18 cellular contexts compared by ENCODE assay signal in the genomic region with DNA sequence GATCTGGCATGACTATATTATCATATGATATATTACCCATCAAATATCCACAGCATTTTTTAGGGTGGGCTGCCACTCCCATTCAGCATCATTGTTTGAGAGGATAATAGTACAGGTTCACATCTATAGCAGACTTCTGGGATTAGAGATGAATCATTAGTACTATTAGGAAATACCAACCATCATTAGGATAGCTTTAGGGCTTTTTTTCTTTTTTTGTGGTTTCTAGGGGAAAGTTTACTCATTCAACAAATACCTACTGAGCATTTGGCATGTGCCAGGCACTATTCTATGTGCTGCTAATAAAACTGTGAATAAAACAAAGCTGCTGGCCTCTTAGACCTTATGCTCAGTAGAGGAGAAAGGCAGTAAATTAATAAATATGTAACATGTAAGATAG. TPM values are rescaled to one million over a fixed set of nuclear protein-coding genes. Genes with fewer than 3 reads are reported as not detected.
DNase-seq lines count a peak whose midpoint lies in the region; ATAC-seq and TF ChIP-seq lines count a peak whose summit lies in the region.
"Had no signal": no experiment of that assay in that cellular context is flagged by ENCODE, and none has a peak within 500 bp of the region (broad histone marks: within the 10 kb centered on the region; RNA-seq: fewer than 3 reads in every experiment).

No MANE protein-coding gene starts in this region.

- POLR2A ChIA-PET in HCT116 (lab: Charles Lee): no interaction called here

- H3K36me3 Mint-ChIP-seq in activated T-helper 1 cell treated with anti-CD3 and anti-CD28 coated beads, Interleukin-12 subunit alpha, Interleukin-12 subunit beta, Interleukin-2, Interleukin-4 antibody, amounts not matched to agents 30 ng/mL and 10 ng/mL and 1 ng/mL, durations not matched to agents 14 hours and 24 hours and 36 hours (ENCODE audit: low read depth): peaks cover 21% of the 10 kb centered on the region

- H3K4me1 ChIP-seq in HCT116 (ENCODE audit: control insufficient read depth in 1 of 2, insufficient read depth in 2 of 2, low read length in 2 of 2) (0 out of 4 replicates have a peak, but pooled peaks cover 0 to 2% of the 10 kb centered on the region in 2 experiments), skeletal muscle satellite cell (ENCODE audit: control insufficient read depth, insufficient read depth, low read length) (peaks cover 7% of the 10 kb centered on the region)

- H3K27me3 ChIP-seq in HCT116 (ENCODE audit: insufficient read depth, low read length): no peaks in the 10 kb centered on the region
- H3K27me3 ChIP-seq in skeletal muscle satellite cell (ENCODE audit: control insufficient read depth, insufficient read depth, low read length): no peaks in the 10 kb centered on the region
- H3K27me3 ChIP-seq: transverse colon had no signal

- BruUV-seq in HCT116 (replicated peaks; lab: Mats Ljungman, UMichigan): no TSS peak

- no peaks in the 10 kb centered on the region for H3K9me2 ChIP-seq in HCT116 (ENCODE audit: insufficient read depth)

- DNase-seq in HCT116 (ENCODE audit: low read depth, low spot score) (no peak), amniotic epithelial cell (ENCODE audit: low read depth) (peak; percentile 79), fibroblast of the aortic adventitia (ENCODE audit: low read depth) (peak; percentile 59), mesenteric fat pad (ENCODE audit: low spot score) (no peak), NCI-H146 treated with DMSO at 0.1 percent for 48 hours (lab: John Stamatoyannopoulos, UW; ENCODE audit: unreplicated experiment) (no peak)
- DNase-seq in activated T-helper 1 cell treated with anti-CD3 and anti-CD28 coated beads, Interleukin-12 subunit alpha, Interleukin-12 subunit beta, Interleukin-2, Interleukin-4 antibody, amounts not matched to agents 30 ng/mL and 10 ng/mL and 1 ng/mL, durations not matched to agents 14 hours and 24 hours and 36 hours (ENCODE audit: low spot score): no peak
- DNase-seq: activated CD8-positive, alpha-beta memory T cell treated with anti-CD3 and anti-CD28 coated beads for 24 hours; activated gamma-delta T cell; CD4-positive, alpha-beta memory T cell; effector CD8-positive, alpha-beta T cell; naive B cell; NCI-H1417; NCI-H510A; psoas muscle; transverse colon had no signal

- RAD21 ChIA-PET in HCT116 (lab: Charles Lee; ENCODE audit: low non-redundant PET in 1 of 2, low total read pairs in 2 of 2, uncharacterized antibody in 2 of 2, unreplicated experiment in 2 of 2): no interaction called here

- H3K9ac ChIP-seq in HCT116 (ENCODE audit: low read length) (no peak overlapping the region), skeletal muscle satellite cell (ENCODE audit: low read depth, low read length) (no peak overlapping the region)

- no peak for TF ChIP-seq POLR2A in HCT116 (IDR thresholded peaks at IDR 0.05; ENCODE audit: borderline replicate concordance, extremely low read depth, insufficient read depth, insufficient read length)

- H3K4me3 ChIP-seq in HCT116 (replicated peaks in 1 of 2; ENCODE audit: low read depth in 1 of 2, low read length in 2 of 2): no peak overlapping the region
- H3K4me3 ChIP-seq in fibroblast of the aortic adventitia (ENCODE audit: low read depth, low read length): no peak overlapping the region
- H3K4me3 ChIP-seq in skeletal muscle satellite cell (ENCODE audit: low read length): no peak overlapping the region
- H3K4me3 ChIP-seq: psoas muscle, transverse colon had no signal

- H3K79me2 ChIP-seq in HCT116 (ENCODE audit: insufficient read depth, low read length): no peaks in the 10 kb centered on the region; the same call in 1 of the 2 replicates

- no peak for TF ChIP-seq RAD21 in HCT116 (IDR thresholded peaks at IDR 0.05; ENCODE audit: low read depth)

- peaks cover 7% of the 10 kb centered on the region for H3K4me1 Mint-ChIP-seq in activated T-helper 1 cell treated with anti-CD3 and anti-CD28 coated beads, Interleukin-12 subunit alpha, Interleukin-12 subunit beta, Interleukin-2, Interleukin-4 antibody, amounts not matched to agents 30 ng/mL and 10 ng/mL and 1 ng/mL, durations not matched to agents 14 hours and 24 hours and 36 hours (ENCODE audit: low read depth)

- H3K27me3 Mint-ChIP-seq in activated T-helper 1 cell treated with anti-CD3 and anti-CD28 coated beads, Interleukin-12 subunit alpha, Interleukin-12 subunit beta, Interleukin-2, Interleukin-4 antibody, amounts not matched to agents 30 ng/mL and 10 ng/mL and 1 ng/mL, durations not matched to agents 14 hours and 24 hours and 36 hours (ENCODE audit: insufficient read depth): no peaks in the 10 kb centered on the region
- H3K27me3 Mint-ChIP-seq: CD4-positive, alpha-beta memory T cell; naive B cell had no signal

- H3K4me3 Mint-ChIP-seq in activated T-helper 1 cell treated with anti-CD3 and anti-CD28 coated beads, Interleukin-12 subunit alpha, Interleukin-12 subunit beta, Interleukin-2, Interleukin-4 antibody, amounts not matched to agents 30 ng/mL and 10 ng/mL and 1 ng/mL, durations not matched to agents 14 hours and 24 hours and 36 hours: no peak overlapping the region
- H3K4me3 Mint-ChIP-seq: CD4-positive, alpha-beta memory T cell; naive B cell had no signal

- no peak overlapping the region for H3K27ac ChIP-seq in HCT116 (ENCODE audit: low read depth, low read length)
- H3K27ac ChIP-seq: psoas muscle, transverse colon, VCaP had no signal

- ATAC-seq in HCT116 (peak; percentile 30; the same call in 1 of the 2 replicates), HG02759 (IDR thresholded peaks at IDR 0.05; ENCODE audit: unreplicated experiment) (no peak)
- ATAC-seq: psoas muscle had no signal

- H3K9me3 ChIP-seq in HCT116 (ENCODE audit: control insufficient read depth in 1 of 2, insufficient read depth in 1 of 2, low read depth in 1 of 2, low read length in 2 of 2) (no peaks in the 10 kb centered on the region), skeletal muscle satellite cell (replicated peaks; ENCODE audit: low read length) (no peaks in the 10 kb centered on the region)
- H3K9me3 ChIP-seq: psoas muscle, transverse colon had no signal

- CTCF ChIA-PET in HCT116 (lab: Charles Lee): no interaction called here

- no peak overlapping the region for H3K27ac Mint-ChIP-seq in activated T-helper 1 cell treated with anti-CD3 and anti-CD28 coated beads, Interleukin-12 subunit alpha, Interleukin-12 subunit beta, Interleukin-2, Interleukin-4 antibody, amounts not matched to agents 30 ng/mL and 10 ng/mL and 1 ng/mL, durations not matched to agents 14 hours and 24 hours and 36 hours

- H3K4me2 ChIP-seq in HCT116 (ENCODE audit: low read length) (no peak overlapping the region), skeletal muscle satellite cell (ENCODE audit: low read length) (peak overlapping the region; percentile 14)

- H3K9me3 Mint-ChIP-seq in activated T-helper 1 cell treated with anti-CD3 and anti-CD28 coated beads, Interleukin-12 subunit alpha, Interleukin-12 subunit beta, Interleukin-2, Interleukin-4 antibody, amounts not matched to agents 30 ng/mL and 10 ng/mL and 1 ng/mL, durations not matched to agents 14 hours and 24 hours and 36 hours: no peaks in the 10 kb centered on the region

- TF ChIP-seq CTCF in HCT116 (IDR thresholded peaks at IDR 0.05 in 2 of 3, conservative IDR thresholded peaks at IDR 0.05 in 1 of 3; ENCODE audit: borderline replicate concordance in 1 of 3, insufficient read depth in 1 of 3, low read depth in 2 of 3, low read length in 2 of 3) (no peak), fibroblast of the aortic adventitia (IDR thresholded peaks at IDR 0.05; ENCODE audit: insufficient read depth, low read length) (no peak)

- no peaks in the 10 kb centered on the region for H4K20me1 ChIP-seq in HCT116 (ENCODE audit: insufficient read depth)

- H3K36me3 ChIP-seq in HCT116 (ENCODE audit: control insufficient read depth in 1 of 2, insufficient read depth in 2 of 2, low read length in 2 of 2) (0 out of 4 replicates have a peak, but pooled peaks cover 0 to 4% of the 10 kb centered on the region in 2 experiments), skeletal muscle satellite cell (ENCODE audit: insufficient read depth, low read length) (peaks cover 24% of the 10 kb centered on the region)

- intact Hi-C loops in HCT116 (cut with micrococcal nuclease): no loop called here
- intact Hi-C loops in activated T-helper 1 cell treated with anti-CD3 and anti-CD28 coated beads, Interleukin-12 subunit alpha, Interleukin-12 subunit beta, Interleukin-2, Interleukin-4 antibody, amounts not matched to agents 30 ng/mL and 10 ng/mL and 1 ng/mL, durations not matched to agents 14 hours and 24 hours and 36 hours (cut with micrococcal nuclease): no loop called here

- no peak overlapping the region for H2AFZ ChIP-seq in HCT116 (ENCODE audit: low read depth, low read length, poor library complexity, severe bottlenecking)

TF ChIP-seq in HCT116, 20 proteins besides CTCF, POLR2A, EP300 and RAD21 (continues in another document):
- TF ChIP-seq CEBPB (IDR thresholded peaks at IDR 0.05; ENCODE audit: low read depth) (no peak), JUND (IDR thresholded peaks at IDR 0.05) (no peak), TCF7L2 (IDR thresholded peaks at IDR 0.05; ENCODE audit: borderline replicate concordance, extremely low read depth, insufficient read depth, insufficient read length) (no peak), EZH2phosphoT487 (IDR thresholded peaks at IDR 0.05; ENCODE audit: borderline replicate concordance) (no peak), EGR1 (IDR thresholded peaks at IDR 0.05; ENCODE audit: low read depth) (no peak)
- TF ChIP-seq, protein P1, sequence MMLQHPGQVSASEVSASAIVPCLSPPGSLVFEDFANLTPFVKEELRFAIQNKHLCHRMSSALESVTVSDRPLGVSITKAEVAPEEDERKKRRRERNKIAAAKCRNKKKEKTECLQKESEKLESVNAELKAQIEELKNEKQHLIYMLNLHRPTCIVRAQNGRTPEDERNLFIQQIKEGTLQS (IDR thresholded peaks at IDR 0.05): no peak

RNA-seq across cellular contexts. Expression of a gene that starts 40.6 kb away (rescaled TPM):
- 56.3 TPM for total RNA-seq in HCT116 (2021; ENCODE audit: unreplicated experiment)
- polyA plus RNA-seq in HCT116 (2012): 3.1 and 5.9 TPM in 2 replicates
- 7.0 and 26.3 TPM in 2 replicates for total RNA-seq in fibroblast of the aortic adventitia (ENCODE audit: low replicate concordance)
- 13.2 and 13.3 TPM in 2 replicates for total RNA-seq in skeletal muscle satellite cell (2012; rRNA removed)
- total RNA-seq in activated T-helper 1 cell treated with anti-CD3 and anti-CD28 coated beads, Interleukin-12 subunit alpha, Interleukin-12 subunit beta, Interleukin-2, Interleukin-4 antibody, amounts not matched to agents 30 ng/mL and 10 ng/mL and 1 ng/mL, durations not matched to agents 14 hours and 24 hours and 36 hours: 28.2 and 28.9 TPM in 2 replicates
- total RNA-seq in mesenteric fat pad: 33.7 TPM

RNA-seq across cellular contexts. Expression of a gene that starts 41.1 kb away (rescaled TPM):
- total RNA-seq in HCT116 (2021; ENCODE audit: unreplicated experiment): 13.9 TPM
- 5.0 and 7.4 TPM in 2 replicates for polyA plus RNA-seq in HCT116 (2012)
- 1.2 and 10.9 TPM in 2 replicates for total RNA-seq in fibroblast of the aortic adventitia (ENCODE audit: low replicate concordance)
- 3.5 and 4.8 TPM in 2 replicates for total RNA-seq in skeletal muscle satellite cell (2012; rRNA removed)
- total RNA-seq in activated T-helper 1 cell treated with anti-CD3 and anti-CD28 coated beads, Interleukin-12 subunit alpha, Interleukin-12 subunit beta, Interleukin-2, Interleukin-4 antibody, amounts not matched to agents 30 ng/mL and 10 ng/mL and 1 ng/mL, durations not matched to agents 14 hours and 24 hours and 36 hours: 14.4 and 16.0 TPM in 2 replicates
- 2.7 TPM for total RNA-seq in mesenteric fat pad

Comparison
In these comparisons a context has a peak if more than half of its experiments do, and no peak if none do; other contexts are left out.
1. DNase-seq: peak in amniotic epithelial cell (single experiment) and fibroblast of the aortic adventitia (single experiment); none in HCT116 (single experiment), activated T-helper 1 cell treated with anti-CD3 and anti-CD28 coated beads, Interleukin-12 subunit alpha, Interleukin-12 subunit beta, Interleukin-2, Interleukin-4 antibody, amounts not matched to agents 30 ng/mL and 10 ng/mL and 1 ng/mL, durations not matched to agents 14 hours and 24 hours and 36 hours (single experiment), mesenteric fat pad (single experiment) and NCI-H146 treated with DMSO at 0.1 percent for 48 hours (single experiment).